In genomic region chr16:15643453-15644305, GRCh38 we compare ENCODE assay signal across 8 cellular contexts. TPM values are rescaled to one million over a fixed set of nuclear protein-coding genes. Genes with fewer than 3 reads are reported as not detected.
A peak's percentile ranks its signal among the peaks of the same experiment; 100 is the strongest.
DNase-seq lines count a peak whose midpoint lies in the region; ATAC-seq and TF ChIP-seq lines count a peak whose summit lies in the region.

No MANE protein-coding gene starts in this region.

- H3K27ac Mint-ChIP-seq in HFFc6 (peak overlapping the region; percentile 98), naive B cell (peak overlapping the region; percentile 99 to 100 (median 99))
- peak overlapping the region; percentile 98 for H3K27ac Mint-ChIP-seq in activated CD8-positive, alpha-beta memory T cell treated with anti-CD3 and anti-CD28 coated beads, Interleukin-2, amount 10 ng/mL, durations not matched to agents 7 days and 5 days

- CTCF ChIA-PET in activated CD8-positive, alpha-beta memory T cell treated with anti-CD3 and anti-CD28 coated beads, Interleukin-2, amount 10 ng/mL, durations not matched to agents 7 days and 5 days (lab: Charles Lee): interaction anchor here (0.7 to 2.0 kb wide), 13 partner anchors 10 to 245 kb away, joined by 3 to 11 read pairs (median 4); partner anchors contain the start of gene CEP20

- peak; percentile 32 for ATAC-seq in activated CD8-positive, alpha-beta memory T cell treated with anti-CD3 and anti-CD28 coated beads, Interleukin-2, amount 10 ng/mL, durations not matched to agents 7 days and 5 days
- peak in 1 of 2 donors; percentile 7 for ATAC-seq in naive B cell (ENCODE audit: low read depth in 2 of 2)
- no peak for ATAC-seq in HG03378 (IDR thresholded peaks at IDR 0.05; ENCODE audit: unreplicated experiment)

- H3K4me1 Mint-ChIP-seq in HFFc6 (ENCODE audit: low read depth) (peaks cover 49% of the 10 kb centered on the region), naive B cell (peaks cover 26 to 38% (median 31%) of the 10 kb centered on the region in 3 donors)
- peaks cover 43% of the 10 kb centered on the region for H3K4me1 Mint-ChIP-seq in activated CD8-positive, alpha-beta memory T cell treated with anti-CD3 and anti-CD28 coated beads, Interleukin-2, amount 10 ng/mL, durations not matched to agents 7 days and 5 days

- peak; percentile 73 for DNase-seq in Caki2 (ENCODE audit: low read depth)
- DNase-seq in HFFc6: peak; percentile 73
- DNase-seq in NCI-H524 (lab: John Stamatoyannopoulos, UW): peak; percentile 46 to 77
- DNase-seq in activated CD8-positive, alpha-beta memory T cell treated with anti-CD3 and anti-CD28 coated beads, Interleukin-2, amount 10 ng/mL, durations not matched to agents 7 days and 5 days: peak; percentile 57
- DNase-seq in fibroblast of gingiva (ENCODE audit: low read depth): peak; percentile 54
- DNase-seq in naive B cell: no peak
- DNase-seq in 8988T: no peak

- H3K27me3 Mint-ChIP-seq in HFFc6 (ENCODE audit: insufficient read depth): peaks cover 2% of the 10 kb centered on the region; the same call in 1 of the 2 replicates
- no peaks in the 10 kb centered on the region for H3K27me3 Mint-ChIP-seq in activated CD8-positive, alpha-beta memory T cell treated with anti-CD3 and anti-CD28 coated beads, Interleukin-2, amount 10 ng/mL, durations not matched to agents 7 days and 5 days
- no peaks in the 10 kb centered on the region for H3K27me3 Mint-ChIP-seq in naive B cell

- in situ Hi-C loops in Caki2 (cut with HindIII; ENCODE audit: low pct_unique_long_range_greater_than_20kb, low sequenced_read_pairs): no loop called here

- H3K36me3 Mint-ChIP-seq in HFFc6 (ENCODE audit: low read depth) (peaks cover 4% of the 10 kb centered on the region; the same call in 1 of the 2 replicates), naive B cell (peaks cover 0 to 5% of the 10 kb centered on the region in 2 donors)
- peaks cover 11% of the 10 kb centered on the region for H3K36me3 Mint-ChIP-seq in activated CD8-positive, alpha-beta memory T cell treated with anti-CD3 and anti-CD28 coated beads, Interleukin-2, amount 10 ng/mL, durations not matched to agents 7 days and 5 days

- no peaks in the 10 kb centered on the region for H3K9me3 Mint-ChIP-seq in HFFc6
- H3K9me3 Mint-ChIP-seq in activated CD8-positive, alpha-beta memory T cell treated with anti-CD3 and anti-CD28 coated beads, Interleukin-2, amount 10 ng/mL, durations not matched to agents 7 days and 5 days (ENCODE audit: low read depth): no peaks in the 10 kb centered on the region
- H3K9me3 Mint-ChIP-seq in naive B cell: no peaks in the 10 kb centered on the region

- peak; percentile 72 for TF ChIP-seq CTCF in HFFc6 (IDR thresholded peaks at IDR 0.05)

- H3K4me3 Mint-ChIP-seq in HFFc6 (peak overlapping the region; percentile 92), naive B cell (peak overlapping the region; percentile 88 to 97 (median 94))
- H3K4me3 Mint-ChIP-seq in activated CD8-positive, alpha-beta memory T cell treated with anti-CD3 and anti-CD28 coated beads, Interleukin-2, amount 10 ng/mL, durations not matched to agents 7 days and 5 days: peak overlapping the region; percentile 86

RNA-seq across cellular contexts. Expression of gene MARF1, which starts 0.7 kb away (rescaled TPM):
- 1.7 and 3.5 TPM in 2 replicates for total RNA-seq in Caki2 (2014; rRNA removed; shearing (Covaris generic); ENCODE audit: low replicate concordance)
- 10 to 100 TPM; 34.9 to 39.4 (median 38.5) TPM for total RNA-seq in HFFc6 (2021; fragmentation: NEBNext Ultra II Directional; extraction: Animal tissue kit (Norgen Biotek cat#: 25700))
- 10 to 100 TPM; 67.7 to 75.3 TPM for total RNA-seq in activated CD8-positive, alpha-beta memory T cell treated with anti-CD3 and anti-CD28 coated beads, Interleukin-2, amount 10 ng/mL, durations not matched to agents 7 days and 5 days
- 10 to 100 TPM; 28.6 to 54.3 (median 34.5) TPM for polyA plus RNA-seq in naive B cell (ENCODE audit: low read depth in 6 of 6)

RNA-seq across cellular contexts. Expression of gene NDE1, which starts 6.4 kb away (rescaled TPM):
- total RNA-seq in Caki2 (2014; rRNA removed; shearing (Covaris generic); ENCODE audit: low replicate concordance): 50.5 and 73.2 TPM in 2 replicates
- 10 to 100 TPM; 40.6 to 61.0 (median 58.2) TPM for total RNA-seq in HFFc6 (2021; fragmentation: NEBNext Ultra II Directional; extraction: Animal tissue kit (Norgen Biotek cat#: 25700))
- total RNA-seq in activated CD8-positive, alpha-beta memory T cell treated with anti-CD3 and anti-CD28 coated beads, Interleukin-2, amount 10 ng/mL, durations not matched to agents 7 days and 5 days: 100 to 1,000 TPM; 127 to 138 TPM
- polyA plus RNA-seq in naive B cell (ENCODE audit: low read depth in 6 of 6): 10 to 100 TPM; 12.8 to 65.6 (median 38.0) TPM

Comparison
In these comparisons a context has a peak if more than half of its experiments do, and no peak if none do; other contexts are left out.
1. DNase-seq: peak in Caki2 (single experiment), HFFc6 (single experiment), NCI-H524 (2 of 2), activated CD8-positive, alpha-beta memory T cell treated with anti-CD3 and anti-CD28 coated beads, Interleukin-2, amount 10 ng/mL, durations not matched to agents 7 days and 5 days (single experiment) and fibroblast of gingiva (single experiment); none in naive B cell (single experiment) and 8988T (single experiment).
2. Peak in every context shown above with its lines, with median percentiles within 50 percentile points of each other: H3K27ac Mint-ChIP-seq and H3K4me3 Mint-ChIP-seq.